Comparison of ENCODE assay signal across 14 cellular contexts in the genomic region with DNA sequence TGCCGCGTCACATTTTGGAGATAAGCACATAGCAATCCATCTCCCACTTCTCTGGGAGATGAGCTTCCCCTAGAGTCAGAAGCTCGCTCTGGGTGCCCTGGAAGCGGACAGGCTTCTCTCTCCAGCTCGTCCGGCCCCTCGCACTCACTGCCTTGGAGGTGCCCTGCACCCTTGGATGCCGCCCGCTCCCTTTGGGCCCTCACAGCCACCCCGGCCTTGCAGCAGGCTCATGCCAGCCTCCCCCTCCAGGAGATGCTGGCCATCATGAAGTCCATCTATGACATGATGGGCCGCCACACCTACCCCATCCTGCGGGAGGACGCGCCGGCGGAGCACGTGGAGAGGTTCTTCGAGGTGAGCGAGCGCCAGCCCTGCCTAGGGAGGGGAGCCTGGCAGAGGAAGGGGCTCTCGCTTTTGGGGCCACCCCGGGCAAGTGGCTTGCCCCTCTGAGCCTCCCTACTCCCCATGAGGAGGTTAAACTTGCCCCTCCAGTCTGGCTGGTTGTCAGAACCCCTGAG. TPM values are rescaled to one million over a fixed set of nuclear protein-coding genes. Genes with fewer than 3 reads are reported as not detected.
A peak's percentile ranks its signal among the peaks of the same experiment; 100 is the strongest.
DNase-seq lines count a peak whose midpoint lies in the region; ATAC-seq and TF ChIP-seq lines count a peak whose summit lies in the region.
"Had no signal": no experiment of that assay in that cellular context is flagged by ENCODE, and none has a peak within 500 bp of the region (broad histone marks: within the 10 kb centered on the region; RNA-seq: fewer than 3 reads in every experiment).

No MANE protein-coding gene starts in this region.

- DNase-seq in activated CD8-positive, alpha-beta memory T cell treated with anti-CD3 and anti-CD28 coated beads, Interleukin-2, amount 50 U/mL, for 48 hours = peak; percentile 29
- DNase-seq in activated CD8-positive, alpha-beta memory T cell treated with anti-CD3 and anti-CD28 coated beads for 24 hours = no peak
- DNase-seq in coronary artery (ENCODE audit: low spot score) (peak; percentile 70), mesenteric fat pad (ENCODE audit: low spot score) (peak; percentile 88), upper lobe of right lung (peak; percentile 63), tibial nerve (ENCODE audit: low spot score in 2 of 2) (no peak), NCI-H526 (lab: John Stamatoyannopoulos, UW) (no peak)
- DNase-seq: CD8-positive, alpha-beta T cell; COR-L47; DND-41; GDM1; GOT3 had no signal

- H3K9me3 ChIP-seq in upper lobe of right lung = no peaks in the 10 kb centered on the region
- no peaks in the 10 kb centered on the region for H3K9me3 ChIP-seq in tibial nerve

- ATAC-seq in upper lobe of right lung (no peak), HG03342 (IDR thresholded peaks at IDR 0.05; ENCODE audit: unreplicated experiment) (no peak)
- ATAC-seq: CD8-positive, alpha-beta T cell had no signal

- no peaks in the 10 kb centered on the region for H3K4me1 ChIP-seq in upper lobe of right lung
- H3K4me1 ChIP-seq in tibial nerve = peaks cover 0 to 32% (median 13%) of the 10 kb centered on the region in 4 donors

- intact Hi-C loops in upper lobe of right lung (cut with DNase I) = no loop called here

- H3K27me3 ChIP-seq in upper lobe of right lung (no peaks in the 10 kb centered on the region), tibial nerve (no peaks in the 10 kb centered on the region)

- no peak overlapping the region for H3K4me3 ChIP-seq in coronary artery
- no peak overlapping the region for H3K4me3 ChIP-seq in upper lobe of right lung
- H3K4me3 ChIP-seq in tibial nerve = no peak overlapping the region

- H3K36me3 ChIP-seq in upper lobe of right lung (no peaks in the 10 kb centered on the region), tibial nerve (peaks cover 0 to 27% (median 0%) of the 10 kb centered on the region in 3 donors)

- 93 to 97% methylated on average over 22 of the region's 22 CpGs for WGBS in tibial nerve, 2 donors

- TF ChIP-seq CTCF in coronary artery (IDR thresholded peaks at IDR 0.05) (no peak), upper lobe of right lung (IDR thresholded peaks at IDR 0.05) (no peak), tibial nerve (IDR thresholded peaks at IDR 0.05) (no peak)

- TF ChIP-seq POLR2A in tibial nerve (IDR thresholded peaks at IDR 0.05) = no peak

- TF ChIP-seq EP300 in tibial nerve (IDR thresholded peaks at IDR 0.05) = no peak

- H3K27ac ChIP-seq in coronary artery (no peak overlapping the region), upper lobe of right lung (no peak overlapping the region), tibial nerve (no peak overlapping the region)
- H3K27ac ChIP-seq: 22Rv1 had no signal

RNA-seq across cellular contexts. Expression of gene FAHD2A, which starts 20.3 kb away (rescaled TPM):
- total RNA-seq in mesenteric fat pad (18.5 TPM), upper lobe of right lung (22.8 TPM), tibial nerve (10 to 100 TPM; 21.0 to 34.5 (median 24.8) TPM)

Comparison
In these comparisons a context has a peak if more than half of its experiments do, and no peak if none do; other contexts are left out.
1. DNase-seq: peak in activated CD8-positive, alpha-beta memory T cell treated with anti-CD3 and anti-CD28 coated beads, Interleukin-2, amount 50 U/mL, for 48 hours (single experiment), coronary artery (single experiment), mesenteric fat pad (single experiment) and upper lobe of right lung (single experiment); none in activated CD8-positive, alpha-beta memory T cell treated with anti-CD3 and anti-CD28 coated beads for 24 hours (single experiment), tibial nerve (0 of 2) and NCI-H526 (0 of 2).